ENCODE assay signal across 7 cellular contexts in the genomic region with DNA sequence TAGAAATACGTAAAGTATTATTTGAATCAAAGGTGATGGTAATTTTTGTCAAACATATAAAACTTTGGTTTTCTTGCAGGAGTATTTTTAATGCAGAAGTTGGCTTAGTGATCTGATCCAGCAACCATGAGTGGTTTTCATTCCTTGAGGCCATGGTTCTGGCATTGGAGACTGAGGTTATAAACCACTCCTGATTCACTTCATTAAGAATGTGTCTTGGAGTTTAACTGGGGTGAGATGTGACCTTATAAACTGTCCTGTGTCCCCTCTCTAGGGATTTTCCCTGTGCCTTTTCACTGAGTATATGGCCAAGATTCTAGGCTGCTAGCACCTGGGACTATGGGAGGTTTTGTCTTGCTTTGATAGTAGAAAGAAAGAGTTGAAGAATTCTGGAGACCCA.
"Had no signal": no experiment of that assay in that cellular context is flagged by ENCODE, and none has a peak within 500 bp of the region (broad histone marks: within the 10 kb centered on the region; RNA-seq: fewer than 3 reads in every experiment).

No MANE protein-coding gene starts in this region.

- ATAC-seq: GM23338 had no signal

- H3K9me3 Mint-ChIP-seq: GM23338, H9 had no signal

- H3K4me3 Mint-ChIP-seq: GM23338, H9 had no signal

- H3K4me3 ChIP-seq: GM23338 had no signal

- DNase-seq: H9, HCEC 1CT, IMR-90 had no signal

- FAIRE-seq: H1, H54, HTR-8/SVneo had no signal

- H3K27ac Mint-ChIP-seq: GM23338, H9 had no signal
